In genomic region chr1:171784779-171785178, GRCh38 we compare ENCODE assay signal across 15 cellular contexts. TPM values are rescaled to one million over a fixed set of nuclear protein-coding genes. Genes with fewer than 3 reads are reported as not detected.
A peak's percentile ranks its signal among the peaks of the same experiment; 100 is the strongest.
DNase-seq lines count a peak whose midpoint lies in the region; ATAC-seq and TF ChIP-seq lines count a peak whose summit lies in the region.
"Had no signal": no experiment of that assay in that cellular context is flagged by ENCODE, and none has a peak within 500 bp of the region (broad histone marks: within the 10 kb centered on the region; RNA-seq: fewer than 3 reads in every experiment).

No MANE protein-coding gene starts in this region.

- H3K36me3 Mint-ChIP-seq in T-helper 17 cell (ENCODE audit: low read depth) (peaks cover 13% of the 10 kb centered on the region), natural killer cell (peaks cover 12% of the 10 kb centered on the region)

- H3K4me3 Mint-ChIP-seq in T-helper 17 cell (peak overlapping the region; percentile 79), natural killer cell (peak overlapping the region; percentile 35)

- H3K4me1 Mint-ChIP-seq in T-helper 17 cell, result peaks cover 41% of the 10 kb centered on the region
- H3K4me1 Mint-ChIP-seq in natural killer cell, result peaks cover 49 to 61% of the 10 kb centered on the region in 2 donors

- TF ChIP-seq CTCF in GM10266 (IDR thresholded peaks at IDR 0.05; ENCODE audit: control insufficient read depth, insufficient read depth, low read depth, missing control alignments) (no peak), natural killer cell (IDR thresholded peaks at IDR 0.05) (no peak), mucosa of descending colon (IDR thresholded peaks at IDR 0.05) (no peak)

- H3K4me3 ChIP-seq in mucosa of descending colon, result no peak overlapping the region
- H3K4me3 ChIP-seq: body of pancreas, gastroesophageal sphincter, tibial artery had no signal

- H3K9me3 Mint-ChIP-seq in natural killer cell, result no peaks in the 10 kb centered on the region

- peak overlapping the region; percentile 45 for H3K27ac Mint-ChIP-seq in T-helper 17 cell
- peak overlapping the region; percentile 55 to 80 for H3K27ac Mint-ChIP-seq in natural killer cell

- H3K9me3 ChIP-seq in T-helper 17 cell (ENCODE audit: control insufficient read depth, low read length, poor library complexity, severe bottlenecking) (no peaks in the 10 kb centered on the region), mucosa of descending colon (no peaks in the 10 kb centered on the region)
- H3K9me3 ChIP-seq: body of pancreas, gastroesophageal sphincter, tibial artery had no signal

- ATAC-seq in GM21390 (IDR thresholded peaks at IDR 0.05; ENCODE audit: unreplicated experiment) (peak; percentile 23), T-helper 17 cell (no peak), natural killer cell (no peak), mucosa of descending colon (no peak)
- ATAC-seq: body of pancreas, gastroesophageal sphincter had no signal

- intact Hi-C loops in natural killer cell (cut with micrococcal nuclease) (loop anchor here (5.0 kb wide), 1 partner anchor 1892 kb away; the partner anchor contains the start of gene SCYL3), mucosa of descending colon (cut with DNase I, micrococcal nuclease) (loop anchor here in 1 of 2 donors (5.0 kb wide), 1 partner anchor 42 kb away; the partner anchor contains the start of gene VAMP4)

- H3K36me3 ChIP-seq in mucosa of descending colon (ENCODE audit: low read depth), result peaks cover 9% of the 10 kb centered on the region

- H3K27me3 Mint-ChIP-seq in T-helper 17 cell (no peaks in the 10 kb centered on the region), natural killer cell (ENCODE audit: low read depth in 2 of 2) (no peaks in the 10 kb centered on the region)

- DNase-seq in GM10266 (ENCODE audit: extremely low spot score) (peak; percentile 33), T-helper 17 cell (no peak), natural killer cell (no peak), NCI-H1105 (lab: John Stamatoyannopoulos, UW) (no peak), DMS114 treated with DMSO at 0.1 percent for 48 hours (lab: John Stamatoyannopoulos, UW; ENCODE audit: unreplicated experiment) (no peak), NCI-H2081 (lab: John Stamatoyannopoulos, UW) (no peak), mucosa of descending colon (no peak)
- DNase-seq: body of pancreas; effector memory CD4-positive, alpha-beta T cell; kidney; NCI-H2171 treated with DMSO at 0.1 percent for 48 hours; T1000; tibial artery had no signal

- peaks cover 22% of the 10 kb centered on the region for H3K4me1 ChIP-seq in mucosa of descending colon (ENCODE audit: low read depth)

RNA-seq across cellular contexts. Expression of gene METTL13, which starts 3.3 kb away (rescaled TPM):
- total RNA-seq in T-helper 17 cell (10 to 100 TPM; 13.0 to 13.4 TPM), natural killer cell (10 to 100 TPM; 12.1 to 23.3 (median 18.2) TPM), mucosa of descending colon (10 to 100 TPM; 25.4 to 28.0 (median 25.9) TPM)

RNA-seq across cellular contexts. Expression of gene VAMP4, which starts 42.9 kb away (rescaled TPM):
- total RNA-seq in T-helper 17 cell, result 10 to 100 TPM; 19.7 to 21.6 TPM
- total RNA-seq in natural killer cell, result 10 to 100 TPM; 17.5 to 24.2 (median 20.7) TPM
- total RNA-seq in mucosa of descending colon, result 10 to 100 TPM in 2 of 3 donors, 1 to 10 TPM in 1; 9.3 to 15.0 (median 11.1) TPM

RNA-seq across cellular contexts. Expression of gene DNM3, which starts 56.5 kb away (rescaled TPM):
- 10 to 100 TPM in 1 of 2 donors, 1 to 10 TPM in 1; 3.2 to 22.5 TPM for total RNA-seq in T-helper 17 cell
- total RNA-seq in natural killer cell, result 1 to 10 TPM; 2.5 to 3.3 (median 2.8) TPM
- 1 to 10 TPM; 1.4 to 6.4 (median 2.1) TPM for total RNA-seq in mucosa of descending colon
